In the genomic region with DNA sequence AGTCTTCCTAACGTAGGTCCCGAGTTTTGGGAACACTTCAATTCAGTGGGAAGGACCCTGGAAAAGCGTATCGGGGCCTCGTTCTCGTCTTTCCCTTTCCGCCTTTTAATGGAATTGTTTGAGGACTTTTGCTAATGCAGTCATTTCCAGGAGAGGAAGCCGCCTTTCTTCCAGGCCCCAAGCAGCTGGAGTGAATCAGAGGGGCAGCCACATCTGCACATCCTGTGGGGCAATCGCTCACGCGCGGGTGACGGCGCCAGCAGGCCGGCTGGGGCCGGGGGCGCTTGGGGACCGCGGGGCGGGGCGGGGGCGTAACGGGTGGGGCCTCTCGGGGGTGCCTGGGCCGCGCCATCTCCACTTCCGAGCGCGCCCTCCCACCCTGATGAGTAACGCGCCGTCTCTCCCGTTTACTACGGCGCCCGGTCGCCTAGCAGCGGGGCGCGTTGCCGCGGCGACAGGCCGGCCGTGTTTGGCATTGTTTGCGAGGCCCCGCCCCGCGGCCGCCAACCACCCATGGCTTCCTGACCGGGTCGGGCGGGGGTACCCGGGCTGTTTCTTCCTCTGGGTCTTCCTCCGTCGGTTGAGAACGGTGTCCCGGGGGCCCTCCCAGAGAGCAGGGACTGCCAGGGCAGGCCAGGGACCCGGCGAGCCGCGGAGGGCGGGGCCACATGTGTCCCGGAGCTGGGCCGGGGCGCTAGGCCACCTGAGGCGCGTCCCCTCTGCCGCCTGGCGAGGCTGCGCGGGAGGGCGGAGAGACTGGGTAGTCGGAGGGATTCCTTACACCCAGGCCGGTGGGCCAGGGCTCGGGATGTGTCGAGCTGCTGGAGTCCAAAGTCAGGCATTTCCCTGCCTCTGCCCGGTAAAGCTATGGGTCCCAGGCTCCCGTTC, we compare ENCODE assay signal across 8 cellular contexts. TPM values are rescaled to one million over a fixed set of nuclear protein-coding genes. Genes with fewer than 3 reads are reported as not detected.
A peak's percentile ranks its signal among the peaks of the same experiment; 100 is the strongest.
DNase-seq lines count a peak whose midpoint lies in the region; ATAC-seq lines count a peak whose summit lies in the region.

No MANE protein-coding gene starts in this region.

- peaks cover 47% of the 10 kb centered on the region for H3K4me1 ChIP-seq in ACC112 (ENCODE audit: control insufficient read depth, insufficient read depth, low read length, unreplicated experiment)

- no peaks in the 10 kb centered on the region for H3K79me2 ChIP-seq in ACC112 (ENCODE audit: control insufficient read depth, insufficient read depth, low read length, unreplicated experiment)

- H3K27ac ChIP-seq in ACC112 (ENCODE audit: low read depth, low read length), result peak overlapping the region; percentile 97

- H3K4me3 ChIP-seq in ACC112 (ENCODE audit: low read depth, low read length), result peak overlapping the region; percentile 72

- ATAC-seq in GM18519 (IDR thresholded peaks at IDR 0.05; ENCODE audit: low FRiP score, unreplicated experiment) (peak; percentile 76), HG03064 (IDR thresholded peaks at IDR 0.05; ENCODE audit: low read depth, unreplicated experiment) (peak; percentile 85)

- DNase-seq in NCI-H2171 (lab: John Stamatoyannopoulos, UW) (peak; percentile 69), cerebellum (ENCODE audit: low spot score) (peak; percentile 63), kidney tubule cell (ENCODE audit: low spot score) (peak; percentile 96)
- DNase-seq in activated CD4-positive, alpha-beta T cell treated with anti-CD3 and anti-CD28 coated beads for 1 hour, result peak; percentile 88
- peak; percentile 68 to 82 for DNase-seq in stimulated activated CD4-positive, alpha-beta T cell treated with anti-CD3 and anti-CD28 coated beads, Interleukin-1b, Interleukin-23, amount 100 ng/mL, for 1 hour (ENCODE audit: low read depth in 2 of 2)

- no peaks in the 10 kb centered on the region for H3K36me3 ChIP-seq in ACC112 (ENCODE audit: insufficient read depth, low read length)

- H3K27me3 ChIP-seq in ACC112 (ENCODE audit: insufficient read depth, low read length), result no peaks in the 10 kb centered on the region

- H2AFZ ChIP-seq in ACC112 (ENCODE audit: low read length, unreplicated experiment), result no peak overlapping the region

RNA-seq across cellular contexts. Expression of gene GSG1, which starts 2.3 kb away (rescaled TPM):
- not detected for total RNA-seq in cerebellum

RNA-seq across cellular contexts. Expression of gene FAM234B, which starts 56.9 kb away (rescaled TPM):
- 24.8 TPM for total RNA-seq in cerebellum

Comparison
In these comparisons a context has a peak if more than half of its experiments do, and no peak if none do; other contexts are left out.
1. Peak in every context shown above with its lines: DNase-seq, ATAC-seq, H3K4me3 ChIP-seq and H3K27ac ChIP-seq.